ENCODE assay signal across 11 cellular contexts in genomic region chr21:14762734-14763694, GRCh38.
DNase-seq lines count a peak whose midpoint lies in the region; ATAC-seq, FAIRE-seq and TF ChIP-seq lines count a peak whose summit lies in the region.
"Had no signal": no experiment of that assay in that cellular context is flagged by ENCODE, and none has a peak within 500 bp of the region (broad histone marks: within the 10 kb centered on the region; RNA-seq: fewer than 3 reads in every experiment).

No MANE protein-coding gene starts in this region.

- POLR2A ChIA-PET in OCI-LY7 (lab: Charles Lee) (interaction anchor here (0.5 to 2.1 kb wide), 19 partner anchors 10 to 389 kb away, joined by 3 to 17 read pairs (median 3); partner anchors contain the start of gene HSPA13), HepG2 (lab: Yijun Ruan, JAX) (no interaction called here), MCF 10A (lab: Yijun Ruan, JAX) (no interaction called here)

- intact Hi-C loops in OCI-LY7 (cut with micrococcal nuclease; ENCODE audit: unreplicated experiment): loop anchor here (2.0 to 10.0 kb wide), 5 partner anchors 24 to 972 kb away; no protein-coding TSS in a partner anchor
- intact Hi-C loops in HepG2 (cut with micrococcal nuclease; ENCODE audit: unreplicated experiment): no loop called here
- intact Hi-C loops in MCF 10A (cut with micrococcal nuclease): no loop called here

- TF ChIP-seq EP300 in HepG2 (IDR thresholded peaks at IDR 0.05; ENCODE audit: low read depth in 2 of 2, low read length in 2 of 2): no peak
- no peak for TF ChIP-seq EP300 in HepG2 (CRISPR knock-in tag; IDR thresholded peaks at IDR 0.05; ENCODE audit: borderline replicate concordance)

- in situ Hi-C loops in HepG2 (cut with HindIII; ENCODE audit: extremely low pct_ligation_motif_present, low pct_unique_long_range_greater_than_20kb): no loop called here

- H3K4me3 Mint-ChIP-seq in MCF 10A (ENCODE audit: unreplicated experiment) (no peak overlapping the region), type B pancreatic cell (no peak overlapping the region)
- H3K4me3 Mint-ChIP-seq: stimulated activated naive CD8-positive, alpha-beta T cell treated with anti-CD3 and anti-CD28 coated beads, Interleukin-15, Interleukin-2, amounts not matched to agents 100 ng/mL and 50 ng/mL, for 24 hours had no signal

- WGBS in HepG2 (ENCODE audit: low lambda C conversion rate): 1% methylated on average over 4 of the region's 4 CpGs

- ATAC-seq in GM18873 (IDR thresholded peaks at IDR 0.05; ENCODE audit: low FRiP score, unreplicated experiment) (peak; percentile 99), HG02884 (IDR thresholded peaks at IDR 0.05; ENCODE audit: unreplicated experiment) (peak; percentile 95), HepG2 (no peak)

- TF ChIP-seq RAD21 in HepG2 (CRISPR knock-in tag; IDR thresholded peaks at IDR 0.05): no peak

- H3K27ac Mint-ChIP-seq in MCF 10A (ENCODE audit: low read depth, unreplicated experiment): no peak overlapping the region
- H3K27ac Mint-ChIP-seq in type B pancreatic cell: no peak overlapping the region
- H3K27ac Mint-ChIP-seq: stimulated activated naive CD8-positive, alpha-beta T cell treated with anti-CD3 and anti-CD28 coated beads, Interleukin-15, Interleukin-2, amounts not matched to agents 100 ng/mL and 50 ng/mL, for 24 hours had no signal

- CTCF ChIA-PET in OCI-LY7 (lab: Charles Lee; ENCODE audit: unreplicated experiment): interaction anchor here (0.7 kb wide), 1 partner anchor 25 kb away, joined by 3 read pairs; no protein-coding TSS in a partner anchor
- CTCF ChIA-PET in HepG2 (lab: Yijun Ruan, JAX; ENCODE audit: low intra/inter-chr PET ratio, low total read pairs): no interaction called here
- CTCF ChIA-PET in MCF 10A (lab: Yijun Ruan, JAX): interaction anchor here (0.6 to 0.9 kb wide), 3 partner anchors 99 to 789 kb away, joined by 3 to 4 read pairs (median 4); no protein-coding TSS in a partner anchor

- H3K4me1 ChIP-seq in OCI-LY7 (ENCODE audit: insufficient read depth, low read length, poor library complexity, severe bottlenecking) (peaks cover 29% of the 10 kb centered on the region), HepG2 (ENCODE audit: insufficient read depth, low read length) (no peaks in the 10 kb centered on the region)
- H3K4me1 ChIP-seq: SJSA1 had no signal

- H3K4me2 ChIP-seq in OCI-LY7 (ENCODE audit: low read length) (peak overlapping the region; percentile 66), HepG2 (ENCODE audit: low read depth, low read length) (peak overlapping the region; percentile 26)

- peak overlapping the region; percentile 52 for H3K4me3 ChIP-seq in OCI-LY7 (ENCODE audit: low read depth, low read length, poor library complexity, severe bottlenecking)
- no peak overlapping the region for H3K4me3 ChIP-seq in HepG2 (replicated peaks in 1 of 3; ENCODE audit: insufficient read depth in 1 of 3, low read depth in 2 of 3, low read length in 3 of 3)
- H3K4me3 ChIP-seq: SJSA1 had no signal

- no peaks in the 10 kb centered on the region for H4K20me1 ChIP-seq in OCI-LY7 (ENCODE audit: insufficient read depth, low read length)
- no peaks in the 10 kb centered on the region for H4K20me1 ChIP-seq in HepG2 (ENCODE audit: insufficient read depth, low read length)

- H3K9me3 Mint-ChIP-seq in MCF 10A (ENCODE audit: unreplicated experiment) (no peaks in the 10 kb centered on the region), type B pancreatic cell (no peaks in the 10 kb centered on the region)
- H3K9me3 Mint-ChIP-seq: stimulated activated naive CD8-positive, alpha-beta T cell treated with anti-CD3 and anti-CD28 coated beads, Interleukin-15, Interleukin-2, amounts not matched to agents 100 ng/mL and 50 ng/mL, for 24 hours had no signal

- H2AFZ ChIP-seq in OCI-LY7 (ENCODE audit: low read length) (peak overlapping the region; percentile 18; the same call in 1 of the 2 replicates), HepG2 (ENCODE audit: low read length) (no peak overlapping the region)

- no peak for TF ChIP-seq POLR2A in HepG2 (IDR thresholded peaks at IDR 0.05; ENCODE audit: insufficient read depth in 1 of 2, low read depth in 2 of 2, low read length in 2 of 2)

- peak overlapping the region; percentile 74 for H3K27ac ChIP-seq in OCI-LY7 (ENCODE audit: low read depth, low read length, poor library complexity, severe bottlenecking)
- no peak overlapping the region for H3K27ac ChIP-seq in HepG2 (ENCODE audit: extremely low read length, insufficient read depth, low read length)
- H3K27ac ChIP-seq: SJSA1 had no signal

- H3K4me1 Mint-ChIP-seq in MCF 10A (ENCODE audit: insufficient read depth, unreplicated experiment): peaks cover 3% of the 10 kb centered on the region
- no peaks in the 10 kb centered on the region for H3K4me1 Mint-ChIP-seq in type B pancreatic cell (ENCODE audit: unreplicated experiment)

- H3K79me2 ChIP-seq in OCI-LY7 (ENCODE audit: insufficient read depth, low read depth, low read length) (no peaks in the 10 kb centered on the region), HepG2 (ENCODE audit: insufficient read depth, low read length) (no peaks in the 10 kb centered on the region)

- H3K9ac ChIP-seq in HepG2 (ENCODE audit: insufficient read depth, low read depth, low read length): no peak overlapping the region; the same call in 1 of the 2 replicates

- H3K9me3 ChIP-seq in OCI-LY7 (ENCODE audit: low read length): peaks cover 10% of the 10 kb centered on the region; the same call in 1 of the 2 replicates
- no peaks in the 10 kb centered on the region for H3K9me3 ChIP-seq in HepG2 (ENCODE audit: low read length)
- H3K9me3 ChIP-seq: SJSA1 had no signal

- H3K27me3 Mint-ChIP-seq in MCF 10A (ENCODE audit: insufficient read depth, unreplicated experiment) (no peaks in the 10 kb centered on the region), type B pancreatic cell (no peaks in the 10 kb centered on the region)
- H3K27me3 Mint-ChIP-seq: stimulated activated naive CD8-positive, alpha-beta T cell treated with anti-CD3 and anti-CD28 coated beads, Interleukin-15, Interleukin-2, amounts not matched to agents 100 ng/mL and 50 ng/mL, for 24 hours had no signal

- H3K36me3 Mint-ChIP-seq in MCF 10A (ENCODE audit: insufficient read depth, unreplicated experiment) (no peaks in the 10 kb centered on the region), type B pancreatic cell (no peaks in the 10 kb centered on the region)

- DNase-seq in OCI-LY7 (ENCODE audit: low spot score) (peak; percentile 88), HepG2 (ENCODE audit: low spot score) (no peak), MCF 10A (ENCODE audit: unreplicated experiment) (no peak), activated T-cell treated with anti-CD3 and anti-CD28 coated beads for 4 hours (no peak), T-helper 9 cell (no peak), type B pancreatic cell (ENCODE audit: extremely low spot score, unreplicated experiment) (no peak)

- no peaks in the 10 kb centered on the region for H3K27me3 ChIP-seq in HepG2 (ENCODE audit: control insufficient read depth in 1 of 2, insufficient read depth in 2 of 2, low read length in 2 of 2)
- H3K27me3 ChIP-seq: SJSA1 had no signal

- no peaks in the 10 kb centered on the region for H3K9me2 ChIP-seq in OCI-LY7 (ENCODE audit: insufficient read depth, low read length)

- H3K36me3 ChIP-seq in OCI-LY7 (ENCODE audit: insufficient read depth, low read length) (no peaks in the 10 kb centered on the region), HepG2 (replicated peaks in 1 of 2; ENCODE audit: control insufficient read depth in 1 of 2, insufficient read depth in 2 of 2, low read length in 2 of 2) (no peaks in the 10 kb centered on the region)
- H3K36me3 ChIP-seq: SJSA1 had no signal

- no peak for FAIRE-seq in HepG2 (lab: Jason Lieb, UNC)
- FAIRE-seq: frontal cortex had no signal

- TF ChIP-seq CTCF in OCI-LY7 (conservative IDR thresholded peaks at IDR 0.05; ENCODE audit: low read length) (no peak), HepG2 (CRISPR knock-in tag; IDR thresholded peaks at IDR 0.05) (no peak), MCF 10A (IDR thresholded peaks at IDR 0.05; ENCODE audit: unreplicated experiment) (no peak), type B pancreatic cell (conservative IDR thresholded peaks at IDR 0.05) (no peak)

- BruUV-seq in OCI-LY7 (replicated peaks; lab: Mats Ljungman, UMichigan) (no TSS peak), HepG2 (replicated peaks; lab: Mats Ljungman, UMichigan) (no TSS peak), MCF 10A (replicated peaks; lab: Mats Ljungman, UMichigan) (no TSS peak)

TF ChIP-seq in HepG2, 621 proteins besides CTCF, POLR2A, EP300 and RAD21 (continues in another document):
- TF ChIP-seq HNRNPLL (IDR thresholded peaks at IDR 0.05; ENCODE audit: low read depth, low read length, poor library complexity, severe bottlenecking): no peak
- no peak for TF ChIP-seq STAT5B (CRISPR knock-in tag; IDR thresholded peaks at IDR 0.05)
- TF ChIP-seq NCOA5 (CRISPR knock-in tag; IDR thresholded peaks at IDR 0.05): no peak
- no peak for TF ChIP-seq HOXA3 (CRISPR knock-in tag; IDR thresholded peaks at IDR 0.05)
- TF ChIP-seq ZNF784 (CRISPR knock-in tag; IDR thresholded peaks at IDR 0.05; ENCODE audit: borderline replicate concordance): no peak
- TF ChIP-seq ZNF367 (CRISPR knock-in tag; IDR thresholded peaks at IDR 0.05; ENCODE audit: borderline replicate concordance): no peak
- TF ChIP-seq MZF1 (CRISPR knock-in tag; IDR thresholded peaks at IDR 0.05; ENCODE audit: borderline replicate concordance): no peak
- TF ChIP-seq IKZF4 (CRISPR knock-in tag; IDR thresholded peaks at IDR 0.05; ENCODE audit: borderline replicate concordance, low read depth, not compliant biosample characterization): no peak
- no peak for TF ChIP-seq MEIS2 (CRISPR knock-in tag; IDR thresholded peaks at IDR 0.05)
- TF ChIP-seq ZNF501 (CRISPR knock-in tag; IDR thresholded peaks at IDR 0.05): no peak
- no peak for TF ChIP-seq BCL3 (CRISPR knock-in tag; IDR thresholded peaks at IDR 0.05)
